In genomic region chr1:158118713-158119402, GRCh38 we compare ENCODE assay signal across 21 cellular contexts.
DNase-seq lines count a peak whose midpoint lies in the region; ATAC-seq, FAIRE-seq and TF ChIP-seq lines count a peak whose summit lies in the region.
"Had no signal": no experiment of that assay in that cellular context is flagged by ENCODE, and none has a peak within 500 bp of the region (broad histone marks: within the 10 kb centered on the region; RNA-seq: fewer than 3 reads in every experiment).

No MANE protein-coding gene starts in this region.

- no peak overlapping the region for H3K4me3 ChIP-seq in Loucy (ENCODE audit: low read length, poor library complexity, severe bottlenecking)
- no peak overlapping the region for H3K4me3 ChIP-seq in H1 (ENCODE audit: extremely low read depth in 1 of 4, insufficient read depth in 2 of 4, low read depth in 3 of 4, low read length in 4 of 4)
- no peak overlapping the region for H3K4me3 ChIP-seq in left lung

- H3K18ac ChIP-seq in H1 (ENCODE audit: extremely low read depth, low read length), result no peak overlapping the region

- no peak overlapping the region for H3K23ac ChIP-seq in H1 (ENCODE audit: insufficient read length)

- peaks cover 47% of the 10 kb centered on the region for H3K27me3 Mint-ChIP-seq in neural crest cell (ENCODE audit: low read depth)

- POLR2A ChIA-PET in H1 (lab: Charles Lee; ENCODE audit: partially characterized antibody), result interaction anchor here (0.8 to 1.7 kb wide), 5 partner anchors 26 to 153 kb away, joined by 3 to 5 read pairs (median 3); no protein-coding TSS in a partner anchor

- peak; percentile 32 for DNase-seq in EL
- no peak for DNase-seq in H1 (ENCODE audit: low read depth in 1 of 2, low spot score in 2 of 2)
- DNase-seq in neural crest cell (ENCODE audit: low read depth, low spot score), result no peak
- DNase-seq in left lung, result no peak
- no peak for DNase-seq in NK-92 (lab: John Stamatoyannopoulos, UW; ENCODE audit: unreplicated experiment)
- DNase-seq in SW480 (ENCODE audit: low spot score), result no peak
- DNase-seq: activated CD4-positive, alpha-beta T cell treated with anti-CD3 and anti-CD28 coated beads, Interleukin-2, amount 50 U/mL, for 4 hours; activated gamma-delta T cell treated with Interleukin-2 at 50 U/mL for 16 hours; CD4-positive, CD25-positive, alpha-beta regulatory T cell; cortex of kidney; DMS153; left cardiac atrium; naive thymus-derived CD8-positive, alpha-beta T cell; NCI-H1092; NCI-H2029; NCI-H345; NK-92 treated with Interleukin-12 subunit alpha and Interleukin-12 subunit beta, amount 100 ng/mL, for 24 hours had no signal

- CTCF ChIA-PET in H1 (lab: Charles Lee; ENCODE audit: partially characterized antibody), result interaction anchor here (0.6 to 38.2 kb wide), 25 partner anchors 9 to 466 kb away, joined by 3 to 2918 read pairs (median 8); partner anchors contain the start of gene KIRREL1

- H4K8ac ChIP-seq in H1 (ENCODE audit: extremely low read depth, insufficient read depth, low read length), result no peak overlapping the region

- no peak overlapping the region for H3K27ac Mint-ChIP-seq in neural crest cell (ENCODE audit: unreplicated experiment)
- H3K27ac Mint-ChIP-seq: CD4-positive, CD25-positive, alpha-beta regulatory T cell had no signal

- ATAC-seq in left lung (no peak), GM18505 (IDR thresholded peaks at IDR 0.05; ENCODE audit: unreplicated experiment) (no peak)

- H3F3A ChIP-seq in Loucy (ENCODE audit: low read depth), result no peaks in the 10 kb centered on the region

- no peaks in the 10 kb centered on the region for H3K9me2 ChIP-seq in Loucy (replicated peaks; ENCODE audit: low read depth, low read length)

- H3K4me1 Mint-ChIP-seq in neural crest cell, result peaks cover 31% of the 10 kb centered on the region

- no peak overlapping the region for H2BK120ac ChIP-seq in H1 (replicated peaks; ENCODE audit: low read depth, low read length)

- H3K4me2 ChIP-seq in Loucy (ENCODE audit: low read depth, low read length, poor library complexity, severe bottlenecking) (no peak overlapping the region), H1 (ENCODE audit: insufficient read depth in 1 of 2, low read depth in 2 of 2, low read length in 2 of 2) (peak overlapping the region; percentile 42 to 55; a peak in 1 of 4 replicates)

- no peak overlapping the region for H2BK15ac ChIP-seq in H1 (ENCODE audit: low read length)

- H3K9me3 ChIP-seq in Loucy (ENCODE audit: insufficient read depth, low read depth, low read length) (no peaks in the 10 kb centered on the region), H1 (ENCODE audit: insufficient read depth in 2 of 2, low read depth in 1 of 2, low read length in 1 of 2) (no peaks in the 10 kb centered on the region), left lung (no peaks in the 10 kb centered on the region)

- H3K79me1 ChIP-seq in H1 (ENCODE audit: low read depth, low read length), result no peaks in the 10 kb centered on the region

- no peak overlapping the region for H3K4ac ChIP-seq in H1 (replicated peaks; ENCODE audit: insufficient read length, low read depth, low read length)

- intact Hi-C loops in left lung (cut with DNase I), result loop anchor here (5.0 to 10.0 kb wide), 2 partner anchors 134 to 152 kb away; no protein-coding TSS in a partner anchor

- TF ChIP-seq EP300 in H1 (IDR thresholded peaks at IDR 0.05; ENCODE audit: borderline replicate concordance in 1 of 2, low read depth in 2 of 2, low read length in 2 of 2), result no peak

- peak overlapping the region; percentile 96; the same call in 1 of the 2 replicates for H2BK20ac ChIP-seq in H1 (ENCODE audit: low read length)

- H2BK5ac ChIP-seq in H1 (ENCODE audit: low read depth, low read length), result peak overlapping the region; percentile 20; the same call in 1 of the 2 replicates

- H3K9ac ChIP-seq in Loucy (ENCODE audit: low read depth, low read length, poor library complexity, severe bottlenecking) (no peak overlapping the region), H1 (replicated peaks in 1 of 4; ENCODE audit: extremely low read depth in 1 of 4, low read depth in 3 of 4, low read length in 3 of 4) (no peak overlapping the region)

- TF ChIP-seq CTCF in Loucy (conservative IDR thresholded peaks at IDR 0.05; ENCODE audit: low read length) (no peak), H1 (IDR thresholded peaks at IDR 0.05; ENCODE audit: control extremely low read depth in 1 of 3, insufficient read depth in 1 of 3, low read depth in 1 of 3, low read length in 3 of 3) (no peak), neural crest cell (conservative IDR thresholded peaks at IDR 0.05) (no peak), left lung (IDR thresholded peaks at IDR 0.05) (no peak)

- H3K4me1 ChIP-seq in Loucy (ENCODE audit: insufficient read depth, low read length, poor library complexity, severe bottlenecking) (peaks cover 2% of the 10 kb centered on the region), H1 (replicated peaks in 1 of 4; ENCODE audit: control insufficient read depth in 3 of 4, insufficient read depth in 4 of 4, low read length in 3 of 4) (peaks cover 0 to 23% (median 13%) of the 10 kb centered on the region in 4 experiments; a peak in 6 of 7 replicates), left lung (peaks cover 5 to 7% of the 10 kb centered on the region in 2 donors)

- H4K91ac ChIP-seq in H1 (replicated peaks; ENCODE audit: insufficient read length, low read length), result no peak overlapping the region

- H4K20me1 ChIP-seq in Loucy (ENCODE audit: insufficient read depth, low read length, poor library complexity, severe bottlenecking) (no peaks in the 10 kb centered on the region), H1 (replicated peaks in 1 of 2; ENCODE audit: control insufficient read depth in 1 of 2, insufficient read depth in 2 of 2, low read length in 2 of 2) (no peaks in the 10 kb centered on the region)

- 69% methylated on average over 8 of the region's 8 CpGs; no CpG with 5 or more reads in 1 of the 2 experiments for WGBS in H1 (ENCODE audit: extremely low coverage in 1 of 2, insufficient coverage in 1 of 2, insufficient read length in 1 of 2, insufficient replicate concordance in 2 of 2, low coverage in 1 of 2, low lambda C conversion rate in 2 of 2, missing lambda C conversion rate in 1 of 2), 2 experiments

- H2BK12ac ChIP-seq in H1 (ENCODE audit: low read depth, low read length), result no peak overlapping the region

- H3K36me3 Mint-ChIP-seq in neural crest cell (ENCODE audit: low read depth), result no peaks in the 10 kb centered on the region
- H3K36me3 Mint-ChIP-seq: CD4-positive, CD25-positive, alpha-beta regulatory T cell; naive thymus-derived CD8-positive, alpha-beta T cell had no signal

- H3K36me3 ChIP-seq in Loucy (ENCODE audit: insufficient read depth, low read length) (no peaks in the 10 kb centered on the region), H1 (ENCODE audit: control insufficient read depth in 2 of 4, insufficient read depth in 4 of 4, low read length in 3 of 4) (no peaks in the 10 kb centered on the region), left lung (no peaks in the 10 kb centered on the region)

- no peak overlapping the region for H3K56ac ChIP-seq in H1 (replicated peaks; ENCODE audit: insufficient read length, low read depth, low read length)

- H4K5ac ChIP-seq in H1 (ENCODE audit: insufficient read length, low read depth, low read length), result no peak overlapping the region

- H3K79me2 ChIP-seq in Loucy (ENCODE audit: insufficient read depth, low read length), result no peaks in the 10 kb centered on the region
- no peaks in the 10 kb centered on the region for H3K79me2 ChIP-seq in H1 (ENCODE audit: control insufficient read depth in 1 of 2, insufficient read depth in 2 of 2, low read length in 2 of 2)

- no peak for FAIRE-seq in H1 (lab: Jason Lieb, UNC)
- FAIRE-seq: endometrium, urothelium cell line had no signal

- H3K27ac ChIP-seq in H1 (ENCODE audit: low read depth, low read length) (no peak overlapping the region), left lung (no peak overlapping the region)

- TF ChIP-seq POLR2A in H1 (IDR thresholded peaks at IDR 0.05; ENCODE audit: control extremely low read depth in 1 of 2, low read depth in 2 of 2, low read length in 2 of 2) (no peak), GM18505 (IDR thresholded peaks at IDR 0.05; ENCODE audit: borderline replicate concordance, extremely low read depth, insufficient read depth, insufficient read length) (no peak)

- H2AK5ac ChIP-seq in H1 (ENCODE audit: low read depth, low read length), result no peak overlapping the region

- peak overlapping the region; percentile 44 for H3K4me3 Mint-ChIP-seq in neural crest cell

- no peaks in the 10 kb centered on the region for H3K9me3 Mint-ChIP-seq in neural crest cell
- H3K9me3 Mint-ChIP-seq: naive thymus-derived CD8-positive, alpha-beta T cell had no signal

- no peaks in the 10 kb centered on the region for H3K23me2 ChIP-seq in H1 (ENCODE audit: low read depth, low read length)

- no peak for TF ChIP-seq RAD21 in H1 (IDR thresholded peaks at IDR 0.05 in 1 of 2, conservative IDR thresholded peaks at IDR 0.05 in 1 of 2; ENCODE audit: low read depth in 2 of 2, low read length in 2 of 2)

- peak overlapping the region; percentile 81; the same call in 1 of the 2 replicates for H2AFZ ChIP-seq in Loucy (ENCODE audit: low read length)
- no peak overlapping the region for H2AFZ ChIP-seq in H1 (ENCODE audit: low read length)

- no peak overlapping the region for H3K14ac ChIP-seq in H1 (ENCODE audit: insufficient read length)

- H3K27me3 ChIP-seq in Loucy (ENCODE audit: insufficient read depth, low read length, poor library complexity, severe bottlenecking) (no peaks in the 10 kb centered on the region), H1 (replicated peaks in 1 of 4; ENCODE audit: control insufficient read depth in 3 of 4, extremely low read depth in 1 of 4, insufficient read depth in 3 of 4, low read length in 3 of 4) (peaks cover 0 to 4% (median 1%) of the 10 kb centered on the region in 4 experiments; a peak in 2 of 7 replicates), left lung (peaks cover 3 to 73% of the 10 kb centered on the region in 2 donors)

TF ChIP-seq in H1, 55 proteins besides CTCF, POLR2A, EP300 and RAD21:
- TF ChIP-seq TCF12 (IDR thresholded peaks at IDR 0.05; ENCODE audit: low read depth, low read length) (no peak), RBBP5 (IDR thresholded peaks at IDR 0.05; ENCODE audit: borderline replicate concordance, low read depth, low read length) (no peak), GABPA (IDR thresholded peaks at IDR 0.05; ENCODE audit: borderline replicate concordance, insufficient read depth, low read length) (no peak), KDM1A (IDR thresholded peaks at IDR 0.05; ENCODE audit: borderline replicate concordance, low read length) (peak; percentile 68; the same call in 1 of the 2 replicates), CTBP2 (IDR thresholded peaks at IDR 0.05; ENCODE audit: borderline replicate concordance, insufficient read depth, insufficient read length, low read length) (no peak), SAP30 (IDR thresholded peaks at IDR 0.05; ENCODE audit: insufficient read depth, insufficient replicate concordance, low read length) (no peak)
